Comparison of ENCODE assay signal across 14 cellular contexts in genomic region chr10:43817368-43817767, GRCh38.
A peak's percentile ranks its signal among the peaks of the same experiment; 100 is the strongest.
DNase-seq lines count a peak whose midpoint lies in the region; ATAC-seq and TF ChIP-seq lines count a peak whose summit lies in the region.
"Had no signal": no experiment of that assay in that cellular context is flagged by ENCODE, and none has a peak within 500 bp of the region (broad histone marks: within the 10 kb centered on the region; RNA-seq: fewer than 3 reads in every experiment).

No MANE protein-coding gene starts in this region.

- intact Hi-C loops in esophagus muscularis mucosa (cut with DNase I) = no loop called here

- H3K27me3 ChIP-seq in esophagus muscularis mucosa = no peaks in the 10 kb centered on the region
- H3K27me3 ChIP-seq in muscle layer of colon (ENCODE audit: control insufficient read depth in 1 of 2, insufficient read depth in 2 of 2, low read length in 2 of 2) = no peaks in the 10 kb centered on the region

- no peak overlapping the region for H3K27ac ChIP-seq in HEK293 (ENCODE audit: extremely low read depth, low read depth, low read length)
- peak overlapping the region in 3 of 4 donors; percentile 36 to 73 (median 54) for H3K27ac ChIP-seq in esophagus muscularis mucosa (replicated peaks in 1 of 4)
- H3K27ac ChIP-seq in muscle layer of colon (ENCODE audit: low read depth, low read length) = peak overlapping the region; percentile 30

- TF ChIP-seq CTCF in AG09309 (IDR thresholded peaks at IDR 0.05; ENCODE audit: control insufficient read depth, insufficient read depth, low read depth, low read length, missing control alignments) (no peak), HEK293 (tag by site-specific recombination; IDR thresholded peaks at IDR 0.05) (no peak), esophagus muscularis mucosa (IDR thresholded peaks at IDR 0.05) (no peak)

- WGBS in esophagus muscularis mucosa = 64% methylated on average over 4 of the region's 4 CpGs

- TF ChIP-seq POLR2A in esophagus muscularis mucosa (IDR thresholded peaks at IDR 0.05; ENCODE audit: low read depth) = no peak

- no peaks in the 10 kb centered on the region for H3K9me3 ChIP-seq in HEK293 (ENCODE audit: control insufficient read depth, insufficient read depth, low read depth, low read length)
- no peaks in the 10 kb centered on the region for H3K9me3 ChIP-seq in esophagus muscularis mucosa
- no peaks in the 10 kb centered on the region for H3K9me3 ChIP-seq in muscle layer of colon (ENCODE audit: low read length)

- no peaks in the 10 kb centered on the region for H3K36me3 ChIP-seq in HEK293 (ENCODE audit: control insufficient read depth in 2 of 2, insufficient read depth in 1 of 2, low read length in 2 of 2)
- no peaks in the 10 kb centered on the region for H3K36me3 ChIP-seq in esophagus muscularis mucosa
- H3K36me3 ChIP-seq in muscle layer of colon (ENCODE audit: insufficient read depth, low read length) = no peaks in the 10 kb centered on the region

- H3K4me3 ChIP-seq in AG09309 (ENCODE audit: control insufficient read depth, low read depth, low read length) (no peak overlapping the region), HEK293 (ENCODE audit: low read depth, low read length) (no peak overlapping the region), esophagus muscularis mucosa (no peak overlapping the region), muscle layer of colon (ENCODE audit: low read depth in 1 of 2, low read length in 2 of 2) (no peak overlapping the region)

- CTCF ChIA-PET in HEK293 (lab: Yijun Ruan, JAX) = no interaction called here

- no peak for ATAC-seq in HG03175 (IDR thresholded peaks at IDR 0.05; ENCODE audit: unreplicated experiment)

- POLR2A ChIA-PET in HEK293 (lab: Yijun Ruan, JAX) = no interaction called here

- TF ChIP-seq EP300 in esophagus muscularis mucosa (IDR thresholded peaks at IDR 0.05) = no peak

- H3K4me1 ChIP-seq in HEK293 (ENCODE audit: control insufficient read depth, insufficient read depth, low read length) = no peaks in the 10 kb centered on the region
- H3K4me1 ChIP-seq in esophagus muscularis mucosa = peaks cover 18 to 22% (median 20%) of the 10 kb centered on the region in 4 donors
- H3K4me1 ChIP-seq in muscle layer of colon (ENCODE audit: insufficient read depth, low read length) = peaks cover 7% of the 10 kb centered on the region

- H3K9ac ChIP-seq in muscle layer of colon (ENCODE audit: low read length) = no peak overlapping the region

- DNase-seq in AG09309 (ENCODE audit: low read depth) (peak; percentile 44), esophagus muscularis mucosa (ENCODE audit: extremely low spot score) (no peak), NCI-H1436 treated with DMSO at 0.1 percent for 48 hours (lab: John Stamatoyannopoulos, UW) (no peak), COR-L47 (lab: John Stamatoyannopoulos, UW) (no peak), NCI-H446 treated with DMSO at 0.1 percent for 48 hours (lab: John Stamatoyannopoulos, UW) (no peak)
- DNase-seq: activated CD4-positive, alpha-beta T cell treated with anti-CD3 and anti-CD28 coated beads for 48 hours; activated T-cell treated with anti-CD3 and anti-CD28 coated beads, Interleukin-2, amount 50 U/mL, for 1 hour; amygdala; mesendoderm; MM.1S; substantia nigra had no signal

TF ChIP-seq in HEK293, 187 proteins besides CTCF, POLR2A, EP300 and RAD21:
- peak; percentile 47; the same call in 1 of the 2 replicates for TF ChIP-seq ZNF664 (tag by site-specific recombination; IDR thresholded peaks at IDR 0.05)
- no peak for TF ChIP-seq ZNF350 (tag by site-specific recombination; IDR thresholded peaks at IDR 0.05)
